ENCODE assay signal across 9 cellular contexts in the genomic region with DNA sequence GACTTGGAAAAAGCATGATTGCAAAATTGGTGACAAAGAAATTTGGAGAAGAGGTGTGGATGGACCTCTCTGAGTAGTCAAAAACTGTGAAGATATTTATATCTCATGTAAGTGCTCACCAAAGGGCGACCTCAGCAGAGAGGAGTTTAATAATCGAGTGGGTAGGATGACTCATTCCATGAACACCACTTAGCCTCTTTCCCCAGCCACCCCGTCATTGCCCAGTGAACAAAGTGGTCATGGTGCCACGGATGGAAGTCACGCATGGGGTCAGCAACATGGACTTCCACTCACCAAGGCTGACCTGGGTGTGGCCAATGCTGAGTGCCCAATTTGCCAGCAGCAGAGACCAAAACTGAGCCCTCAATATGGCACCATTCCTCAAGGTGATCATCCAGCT.
"Had no signal": no experiment of that assay in that cellular context is flagged by ENCODE, and none has a peak within 500 bp of the region (broad histone marks: within the 10 kb centered on the region; RNA-seq: fewer than 3 reads in every experiment).

No MANE protein-coding gene starts in this region.

- FAIRE-seq: H1, H54, HTR-8/SVneo, K562 had no signal

- H3K27ac Mint-ChIP-seq: GM23338, H9 had no signal

- DNase-seq: H9, HCEC 1CT, IMR-90, KG1 had no signal

- H3K4me3 Mint-ChIP-seq: GM23338, H9 had no signal

- H2AFZ ChIP-seq: GM23338 had no signal

- ATAC-seq: GM23338, K562 had no signal

- H3K4me2 ChIP-seq: GM23338 had no signal

- H3K4me1 Mint-ChIP-seq: GM23338, H9 had no signal

- H3K4me3 ChIP-seq: GM23338, K562 had no signal
